8 cellular contexts compared by ENCODE assay signal in genomic region chr14:101760138-101761011, GRCh38. TPM values are rescaled to one million over a fixed set of nuclear protein-coding genes. Genes with fewer than 3 reads are reported as not detected.
DNase-seq lines count a peak whose midpoint lies in the region; ATAC-seq and FAIRE-seq lines count a peak whose summit lies in the region.

No MANE protein-coding gene starts in this region.

- peaks cover 0 to 2% of the 10 kb centered on the region in 2 donors for H3K36me3 ChIP-seq in small intestine (ENCODE audit: control insufficient read depth in 2 of 2, insufficient read depth in 2 of 2, low read length in 2 of 2)

- H3K4me1 ChIP-seq in small intestine (ENCODE audit: control insufficient read depth in 2 of 2, insufficient read depth in 1 of 2, low read depth in 1 of 2, low read length in 1 of 2), result peaks cover 0 to 2% of the 10 kb centered on the region in 2 donors

- DNase-seq in 8988T, result peak; percentile 79
- DNase-seq in NCI-H345 treated with DMSO at 0.1 percent for 48 hours (lab: John Stamatoyannopoulos, UW; ENCODE audit: unreplicated experiment), result peak; percentile 88
- DNase-seq in activated CD4-positive, CD25-positive, alpha-beta regulatory T cell treated with anti-CD3 and anti-CD28 coated beads, Interleukin-2, amount 50 U/mL, for 16 hours (ENCODE audit: low read depth, low spot score), result peak; percentile 89
- DNase-seq in caudate nucleus (lab: John Stamatoyannopoulos, UW), result peak; percentile 68 to 100 (median 99)
- peak; percentile 84 for DNase-seq in inferior parietal cortex (ENCODE audit: extremely low spot score)
- DNase-seq in small intestine, result peak; percentile 97

- peak overlapping the region in 1 of 2 donors; percentile 97 for H3K4me3 ChIP-seq in small intestine (ENCODE audit: low read depth in 1 of 2, low read length in 2 of 2)

- H3K27me3 ChIP-seq in small intestine (ENCODE audit: control insufficient read depth in 2 of 2, insufficient read depth in 2 of 2, low read length in 2 of 2), result no peaks in the 10 kb centered on the region

- no peaks in the 10 kb centered on the region for H3K9me3 ChIP-seq in small intestine (ENCODE audit: control insufficient read depth, low read depth)

- no peak for FAIRE-seq in small intestine (lab: Jason Lieb, UNC)

- ATAC-seq in GM18907 (IDR thresholded peaks at IDR 0.05; ENCODE audit: unreplicated experiment) (peak; percentile 53), HG03196 (IDR thresholded peaks at IDR 0.05; ENCODE audit: unreplicated experiment) (peak; percentile 63)

- H3K27ac ChIP-seq in caudate nucleus (ENCODE audit: low read depth, low read length) (peak overlapping the region; percentile 71), small intestine (ENCODE audit: low read depth in 1 of 2, low read length in 1 of 2) (peak overlapping the region in 1 of 2 donors; percentile 57)

- 1 to 4% (median 2%) methylated on average over 40 to 63 of the region's 63 CpGs for WGBS in small intestine, 3 donors

RNA-seq across cellular contexts. Expression of gene PPP2R5C, which starts 1.1 kb away (rescaled TPM):
- polyA plus RNA-seq in small intestine, result 10 to 100 TPM; 59.6 to 77.2 (median 71.3) TPM
